8 cellular contexts compared by ENCODE assay signal in genomic region chr15:99614749-99615288, GRCh38. TPM values are rescaled to one million over a fixed set of nuclear protein-coding genes. Genes with fewer than 3 reads are reported as not detected.
DNase-seq lines count a peak whose midpoint lies in the region; ATAC-seq and TF ChIP-seq lines count a peak whose summit lies in the region.

No MANE protein-coding gene starts in this region.

- H3T11ph ChIP-seq in H9 (ENCODE audit: low read length) = no peak overlapping the region

- H3K9me3 Mint-ChIP-seq in CD8-positive, alpha-beta T cell = no peaks in the 10 kb centered on the region
- H3K9me3 Mint-ChIP-seq in mesothelial cell of epicardium (peaks cover 7% of the 10 kb centered on the region), H9 (no peaks in the 10 kb centered on the region)

- H3K23me2 ChIP-seq in H9 (ENCODE audit: insufficient read length, low read depth, low read length, poor library complexity, severe bottlenecking) = no peaks in the 10 kb centered on the region

- no peak for DNase-seq in CD8-positive, alpha-beta T cell
- no peak for DNase-seq in breast epithelium (ENCODE audit: low spot score in 2 of 2)
- no peak for DNase-seq in mesothelial cell of epicardium (ENCODE audit: low spot score in 2 of 2, unreplicated experiment in 2 of 2)
- DNase-seq in SHP77 (lab: John Stamatoyannopoulos, UW) = no peak
- DNase-seq in H9 = no peak

- no peak overlapping the region for H3K4ac ChIP-seq in H9 (ENCODE audit: low read depth, low read length)

- H2BK12ac ChIP-seq in H9 (ENCODE audit: insufficient read length, low read depth, low read length) = no peak overlapping the region

- H4K91ac ChIP-seq in H9 (ENCODE audit: insufficient read length, low read depth, low read length) = no peak overlapping the region

- POLR2A ChIA-PET in CD8-positive, alpha-beta T cell (lab: Charles Lee) = no interaction called here

- no peak overlapping the region for H3K4me3 ChIP-seq in CD8-positive, alpha-beta T cell (ENCODE audit: low read depth, low read length)
- no peak overlapping the region for H3K4me3 ChIP-seq in breast epithelium

- CTCF ChIA-PET in CD8-positive, alpha-beta T cell (lab: Charles Lee) = interaction anchor here (1.0 to 1.6 kb wide), 2 partner anchors 11 to 90 kb away, joined by 3 to 4 read pairs; no protein-coding TSS in a partner anchor

- no peak overlapping the region for H3K4me3 Mint-ChIP-seq in CD8-positive, alpha-beta T cell
- H3K4me3 Mint-ChIP-seq in mesothelial cell of epicardium = no peak overlapping the region
- H3K4me3 Mint-ChIP-seq in H9 = no peak overlapping the region

- peaks cover 4% of the 10 kb centered on the region; the same call in 1 of the 2 replicates for H3K79me2 ChIP-seq in H9 (ENCODE audit: insufficient read depth, low read length)

- H3K18ac ChIP-seq in H9 (ENCODE audit: insufficient read length, low read depth, low read length) = no peak overlapping the region

- no peak overlapping the region for H2AK5ac ChIP-seq in H9 (ENCODE audit: insufficient read length, low read length)

- no peak overlapping the region for H3K23ac ChIP-seq in H9 (ENCODE audit: insufficient read length, low read depth, low read length)

- H2BK15ac ChIP-seq in H9 (ENCODE audit: low read depth, low read length) = no peak overlapping the region

- no peaks in the 10 kb centered on the region for H3K9me3 ChIP-seq in CD8-positive, alpha-beta T cell (ENCODE audit: low read length)
- no peaks in the 10 kb centered on the region for H3K9me3 ChIP-seq in breast epithelium
- no peaks in the 10 kb centered on the region for H3K9me3 ChIP-seq in H9 (ENCODE audit: control insufficient read depth, low read depth, low read length)

- H3K36me3 ChIP-seq in CD8-positive, alpha-beta T cell (ENCODE audit: insufficient read depth, low read length) = no peaks in the 10 kb centered on the region
- no peaks in the 10 kb centered on the region for H3K36me3 ChIP-seq in breast epithelium

- H3K27me3 ChIP-seq in CD8-positive, alpha-beta T cell (ENCODE audit: insufficient read depth, low read length) = no peaks in the 10 kb centered on the region
- H3K27me3 ChIP-seq in breast epithelium = no peaks in the 10 kb centered on the region
- H3K27me3 ChIP-seq in H9 (ENCODE audit: insufficient read depth, low read length) = no peaks in the 10 kb centered on the region

- H3K9ac ChIP-seq in H9 (ENCODE audit: extremely low read depth, insufficient read length, low read length) = no peak overlapping the region

- intact Hi-C loops in CD8-positive, alpha-beta T cell (cut with DNase I, micrococcal nuclease) = no loop called here
- intact Hi-C loops in breast epithelium (cut with DNase I; ENCODE audit: low total_unique reads) = no loop called here

- no peak overlapping the region for H2AFZ ChIP-seq in H9 (ENCODE audit: low read length)

- no peak overlapping the region for H2BK5ac ChIP-seq in H9 (ENCODE audit: insufficient read length, low read length)

- H3K27ac ChIP-seq in CD8-positive, alpha-beta T cell (ENCODE audit: low read depth, low read length) = no peak overlapping the region
- H3K27ac ChIP-seq in breast epithelium = peak overlapping the region; percentile 58 to 62
- H3K27ac ChIP-seq in H9 (ENCODE audit: insufficient read length, low read depth, low read length) = no peak overlapping the region

- peaks cover 3% of the 10 kb centered on the region for H3K79me1 ChIP-seq in H9 (ENCODE audit: insufficient read depth, low read depth, low read length, poor library complexity, severe bottlenecking)

- no peaks in the 10 kb centered on the region for H3K27me3 Mint-ChIP-seq in CD8-positive, alpha-beta T cell (ENCODE audit: low read depth)
- H3K27me3 Mint-ChIP-seq in mesothelial cell of epicardium (ENCODE audit: low read depth) (no peaks in the 10 kb centered on the region), H9 (ENCODE audit: low read depth) (no peaks in the 10 kb centered on the region)

- H3K36me3 Mint-ChIP-seq in CD8-positive, alpha-beta T cell = peaks cover 2% of the 10 kb centered on the region
- H3K36me3 Mint-ChIP-seq in mesothelial cell of epicardium (peaks cover 11% of the 10 kb centered on the region), H9 (ENCODE audit: insufficient read depth in 1 of 3, low read depth in 3 of 3) (no peaks in the 10 kb centered on the region; a peak in 1 of 7 replicates)

- no peak overlapping the region for H4K5ac ChIP-seq in H9 (ENCODE audit: insufficient read length, low read depth, low read length)

- H3K4me1 Mint-ChIP-seq in CD8-positive, alpha-beta T cell (ENCODE audit: low read depth) = peaks cover 70% of the 10 kb centered on the region
- H3K4me1 Mint-ChIP-seq in mesothelial cell of epicardium = peaks cover 48% of the 10 kb centered on the region
- H3K4me1 Mint-ChIP-seq in H9 = peaks cover 41% of the 10 kb centered on the region in 2 experiments

- H3K14ac ChIP-seq in H9 (ENCODE audit: insufficient read depth, low read length) = no peak overlapping the region

- H2BK20ac ChIP-seq in H9 (ENCODE audit: low read depth, low read length, poor library complexity, severe bottlenecking) = no peak overlapping the region

- H4K8ac ChIP-seq in H9 (replicated peaks; ENCODE audit: insufficient read length, low read depth, low read length) = no peak overlapping the region

- H2BK120ac ChIP-seq in H9 (ENCODE audit: low read depth, low read length, poor library complexity, severe bottlenecking) = no peak overlapping the region

- no peak overlapping the region for H3K56ac ChIP-seq in H9 (ENCODE audit: insufficient read length, low read depth, low read length)

- no peak overlapping the region for H3K4me2 ChIP-seq in H9 (ENCODE audit: insufficient read depth, insufficient read length, low read length)

- ATAC-seq in CD8-positive, alpha-beta T cell = no peak
- ATAC-seq in HG03108 (IDR thresholded peaks at IDR 0.05; ENCODE audit: unreplicated experiment) (peak; percentile 46), GM21576 (IDR thresholded peaks at IDR 0.05; ENCODE audit: unreplicated experiment) (no peak), HG03565 (IDR thresholded peaks at IDR 0.05; ENCODE audit: unreplicated experiment) (no peak)

- peaks cover 31% of the 10 kb centered on the region for H3K4me1 ChIP-seq in CD8-positive, alpha-beta T cell (ENCODE audit: insufficient read depth, low read length)
- peaks cover 0 to 13% of the 10 kb centered on the region in 2 donors for H3K4me1 ChIP-seq in breast epithelium
- H3K4me1 ChIP-seq in H9 (ENCODE audit: insufficient read depth, low read length) = peaks cover 8% of the 10 kb centered on the region; the same call in 1 of the 2 replicates

- no peaks in the 10 kb centered on the region for H4K20me1 ChIP-seq in H9 (ENCODE audit: control insufficient read depth, insufficient read depth, insufficient read length)

- TF ChIP-seq POLR2A in breast epithelium (IDR thresholded peaks at IDR 0.05) = no peak

- TF ChIP-seq CTCF in CD8-positive, alpha-beta T cell (IDR thresholded peaks at IDR 0.05) = no peak
- TF ChIP-seq CTCF in breast epithelium (IDR thresholded peaks at IDR 0.05) (no peak), mesothelial cell of epicardium (IDR thresholded peaks at IDR 0.05; ENCODE audit: unreplicated experiment) (no peak), H9 (conservative IDR thresholded peaks at IDR 0.05) (no peak)

- H3K27ac Mint-ChIP-seq in CD8-positive, alpha-beta T cell = peak overlapping the region; percentile 18
- H3K27ac Mint-ChIP-seq in mesothelial cell of epicardium (peak overlapping the region; percentile 1), H9 (peak overlapping the region in 1 of 3 experiments; percentile 71; a peak in 3 of 7 replicates)

- no CpG with 5 or more reads among the region's 1 CpG for WGBS in H9 (ENCODE audit: extremely low coverage, insufficient read length, low lambda C conversion rate)

RNA-seq across cellular contexts. Expression of gene MEF2A, which starts 49.0 kb away (rescaled TPM):
- total RNA-seq in CD8-positive, alpha-beta T cell = 10 to 100 TPM; 20.3 to 24.9 TPM
- total RNA-seq in breast epithelium = 10 to 100 TPM; 41.6 to 77.6 (median 63.4) TPM
- 35.4 to 39.1 TPM (median 36.0 TPM) in 3 replicates for total RNA-seq in mesothelial cell of epicardium
- 20.7 and 25.2 TPM in 2 replicates for total RNA-seq in H9 (2021)

Comparison
In these comparisons a context has a peak if more than half of its experiments do, and no peak if none do; other contexts are left out.
1. H3K27ac ChIP-seq: peak in breast epithelium (2 of 2); none in CD8-positive, alpha-beta T cell (single experiment) and H9 (single experiment).